Comparison of ENCODE assay signal across 10 cellular contexts in the genomic region with DNA sequence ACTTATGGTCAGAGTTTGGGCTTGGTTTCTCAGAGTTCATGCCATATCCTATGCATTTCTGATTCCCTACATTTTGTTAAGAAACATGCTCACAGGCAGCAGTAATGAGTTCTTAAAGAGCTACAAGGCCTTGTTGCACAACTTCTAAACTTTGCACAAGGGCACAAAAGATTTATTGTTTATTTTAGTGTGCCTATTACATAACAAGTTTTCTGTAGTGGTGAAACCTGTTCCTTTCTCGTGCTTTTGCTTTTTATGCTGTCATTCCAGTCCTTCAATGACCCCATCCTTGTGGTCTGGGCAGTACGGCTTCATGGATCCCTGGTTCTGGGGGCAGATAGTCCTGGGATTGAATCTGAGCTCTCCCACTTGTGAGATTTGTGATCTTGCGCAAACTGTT. TPM values are rescaled to one million over a fixed set of nuclear protein-coding genes. Genes with fewer than 3 reads are reported as not detected.
DNase-seq lines count a peak whose midpoint lies in the region; TF ChIP-seq lines count a peak whose summit lies in the region.
"Had no signal": no experiment of that assay in that cellular context is flagged by ENCODE, and none has a peak within 500 bp of the region (broad histone marks: within the 10 kb centered on the region; RNA-seq: fewer than 3 reads in every experiment).

No MANE protein-coding gene starts in this region.

- intact Hi-C loops in MCF 10A (cut with micrococcal nuclease) = no loop called here

- POLR2A ChIA-PET in MCF 10A (lab: Yijun Ruan, JAX) = interaction anchor here (0.9 to 2.8 kb wide), 5 partner anchors 10 to 42 kb away, joined by 3 to 11 read pairs (median 6); partner anchors contain the start of genes DPY19L3 and ZNF507

- TF ChIP-seq CTCF in MCF 10A (IDR thresholded peaks at IDR 0.05; ENCODE audit: unreplicated experiment) (no peak), hepatocyte (IDR thresholded peaks at IDR 0.05; ENCODE audit: poor library complexity) (no peak), GM13977 (IDR thresholded peaks at IDR 0.05; ENCODE audit: extremely low read depth, insufficient read depth, missing control alignments) (no peak)

- H3K27me3 Mint-ChIP-seq in MCF 10A (ENCODE audit: insufficient read depth, unreplicated experiment) = no peaks in the 10 kb centered on the region
- H3K27me3 Mint-ChIP-seq: CD4-positive, CD25-positive, alpha-beta regulatory T cell had no signal

- peaks cover 70% of the 10 kb centered on the region for H3K79me2 ChIP-seq in hepatocyte

- H3K4me3 Mint-ChIP-seq in MCF 10A (ENCODE audit: unreplicated experiment) = no peak overlapping the region
- H3K4me3 Mint-ChIP-seq: CD4-positive, CD25-positive, alpha-beta regulatory T cell; H9 had no signal

- no peaks in the 10 kb centered on the region for H3K9me3 Mint-ChIP-seq in MCF 10A (ENCODE audit: unreplicated experiment)
- H3K9me3 Mint-ChIP-seq: CD4-positive, CD25-positive, alpha-beta regulatory T cell; H9 had no signal

- H3K9ac ChIP-seq in subcutaneous abdominal adipose tissue (ENCODE audit: low read length in 5 of 5) = peak overlapping the region in 1 of 5 donors; percentile 21

- H4K20me1 ChIP-seq in hepatocyte (ENCODE audit: insufficient read depth, poor library complexity, severe bottlenecking) = peaks cover 9% of the 10 kb centered on the region

- H3K4me1 Mint-ChIP-seq in MCF 10A (ENCODE audit: insufficient read depth, unreplicated experiment) = peaks cover 9% of the 10 kb centered on the region

- 78% methylated on average over 3 of the region's 3 CpGs for WGBS in hepatocyte (ENCODE audit: low lambda C conversion rate, missing lambda C conversion rate)

- peak; percentile 50 for DNase-seq in HuH-7 (ENCODE audit: low spot score)
- DNase-seq in MCF 10A (ENCODE audit: unreplicated experiment) = peak; percentile 64
- DNase-seq in hepatocyte (ENCODE audit: low spot score) = peak; percentile 34
- no peak for DNase-seq in NCI-H510A (lab: John Stamatoyannopoulos, UW)
- no peak for DNase-seq in amygdala (lab: John Stamatoyannopoulos, UW)
- no peak for DNase-seq in DMS 273 treated with DMSO at 0.1 percent for 48 hours (lab: John Stamatoyannopoulos, UW)
- DNase-seq in GM13977 (ENCODE audit: low spot score) = no peak
- DNase-seq: CD4-positive, CD25-positive, alpha-beta regulatory T cell; H9 had no signal

- H2AFZ ChIP-seq in hepatocyte = no peak overlapping the region

- in situ Hi-C loops in GM13977 (cut with MboI; ENCODE audit: low pct_unique_long_range_greater_than_20kb, low sequenced_read_pairs, unreplicated experiment) = no loop called here

- H3K9me2 ChIP-seq in hepatocyte (replicated peaks; ENCODE audit: insufficient read depth) = no peaks in the 10 kb centered on the region

- H3K27ac ChIP-seq in hepatocyte (peak overlapping the region; percentile 62), subcutaneous abdominal adipose tissue (ENCODE audit: low read depth, low read length) (peak overlapping the region; percentile 4)

- no peak overlapping the region for H3K4me2 ChIP-seq in hepatocyte

- CTCF ChIA-PET in MCF 10A (lab: Yijun Ruan, JAX) = interaction anchor here (0.7 to 1.3 kb wide), 4 partner anchors 28 to 1694 kb away, joined by 3 to 4 read pairs (median 3); no protein-coding TSS in a partner anchor

- H3K4me1 ChIP-seq in hepatocyte (ENCODE audit: insufficient read depth) = no peaks in the 10 kb centered on the region
- peaks cover 2 to 14% (median 7%) of the 10 kb centered on the region in 5 donors for H3K4me1 ChIP-seq in subcutaneous abdominal adipose tissue (ENCODE audit: control insufficient read depth in 5 of 5, insufficient read depth in 5 of 5, low read length in 5 of 5)

- H3K4me3 ChIP-seq in hepatocyte (no peak overlapping the region), subcutaneous abdominal adipose tissue (ENCODE audit: low read depth in 1 of 5, low read length in 5 of 5) (no peak overlapping the region)

- H3K27me3 ChIP-seq in hepatocyte (no peaks in the 10 kb centered on the region), subcutaneous abdominal adipose tissue (ENCODE audit: control insufficient read depth in 5 of 5, insufficient read depth in 4 of 5, low read length in 5 of 5) (no peaks in the 10 kb centered on the region)

- no peak overlapping the region for H3K27ac Mint-ChIP-seq in MCF 10A (ENCODE audit: low read depth, unreplicated experiment)
- H3K27ac Mint-ChIP-seq: CD4-positive, CD25-positive, alpha-beta regulatory T cell had no signal

- no TSS peak for BruUV-seq in MCF 10A (replicated peaks; lab: Mats Ljungman, UMichigan)

- H3K36me3 ChIP-seq in hepatocyte (replicated peaks; ENCODE audit: insufficient read depth, low read depth) = no peaks in the 10 kb centered on the region
- peaks cover 25 to 39% (median 36%) of the 10 kb centered on the region in 5 donors for H3K36me3 ChIP-seq in subcutaneous abdominal adipose tissue (ENCODE audit: control insufficient read depth in 5 of 5, insufficient read depth in 5 of 5, low read length in 5 of 5)

- H3K9me3 ChIP-seq in hepatocyte (ENCODE audit: low read depth) = no peaks in the 10 kb centered on the region
- no peaks in the 10 kb centered on the region for H3K9me3 ChIP-seq in subcutaneous abdominal adipose tissue (ENCODE audit: control insufficient read depth in 5 of 5, low read length in 5 of 5)

- peaks cover 64% of the 10 kb centered on the region for H3K36me3 Mint-ChIP-seq in MCF 10A (ENCODE audit: insufficient read depth, unreplicated experiment)

RNA-seq across cellular contexts. Expression of gene ZNF507, which starts 17.8 kb away (rescaled TPM):
- total RNA-seq in MCF 10A (2022) = 22.8 and 23.4 TPM in 2 replicates
- 11.8 and 14.8 TPM in 2 replicates for total RNA-seq in hepatocyte
- polyA plus RNA-seq in hepatocyte = 3.8 and 4.7 TPM in 2 replicates

RNA-seq across cellular contexts. Expression of gene DPY19L3, which starts 42.4 kb away (rescaled TPM):
- total RNA-seq in MCF 10A (2022) (37.6 and 43.8 TPM in 2 replicates), hepatocyte (40.6 and 51.4 TPM in 2 replicates)
- 9.0 and 12.9 TPM in 2 replicates for polyA plus RNA-seq in hepatocyte

Comparison
In these comparisons a context has a peak if more than half of its experiments do, and no peak if none do; other contexts are left out.
1. DNase-seq: peak in HuH-7 (single experiment), MCF 10A (single experiment) and hepatocyte (single experiment); none in NCI-H510A (single experiment), amygdala (0 of 56), DMS 273 treated with DMSO at 0.1 percent for 48 hours (single experiment) and GM13977 (single experiment).